In genomic region chr1:75719810-75720209, GRCh38 we compare ENCODE assay signal across 20 cellular contexts.
"Had no signal": no experiment of that assay in that cellular context is flagged by ENCODE, and none has a peak within 500 bp of the region (broad histone marks: within the 10 kb centered on the region; RNA-seq: fewer than 3 reads in every experiment).

No MANE protein-coding gene starts in this region.

- FAIRE-seq: keratinocyte had no signal

- DNase-seq: effector CD4-positive, alpha-beta T cell; foreskin melanocyte; heart left ventricle; immature natural killer cell; left cardiac atrium; left ventricle myocardium inferior; lower lobe of right lung; midbrain; psoas muscle; retina; right lobe of liver; stimulated activated CD4-positive, alpha-beta T cell treated with anti-CD3 and anti-CD28 coated beads, Interleukin-4, amount 100 ng/mL, for 1 hour; tibial artery; upper lobe of left lung; uterus had no signal

- H3K4me3 ChIP-seq: coronary artery, heart left ventricle, left ventricle myocardium inferior, lower lobe of right lung, psoas muscle, right lobe of liver, tibial artery, upper lobe of left lung, uterus had no signal

- H3K9me3 ChIP-seq: heart left ventricle, left ventricle myocardium inferior, lower lobe of right lung, neutrophil, psoas muscle, right lobe of liver, tibial artery, upper lobe of left lung, uterus had no signal

- H3K4me1 ChIP-seq: uterus had no signal

- H3K27me3 ChIP-seq: heart left ventricle, neutrophil, right lobe of liver, tibial artery, upper lobe of left lung, uterus had no signal

- H3K27ac ChIP-seq: coronary artery, heart left ventricle, left ventricle myocardium inferior, lower lobe of right lung, neutrophil, psoas muscle, right lobe of liver, tibial artery, upper lobe of left lung, uterus had no signal

- ATAC-seq: heart left ventricle; left cardiac atrium; lower lobe of right lung; natural killer cell treated with Interleukin-12 subunit alpha and Interleukin-12 subunit beta and Interleukin-15 and Interleukin-18, amount 100 ng/mL, for 72 hours; psoas muscle; right lobe of liver; stimulated activated memory B cell treated with anti-CD40 and anti-IgM and Interleukin-4, amounts not matched to agents 10 μg/mL and 1 μg/mL and 100 μg/mL, for 72 hours had no signal

- H3K36me3 ChIP-seq: heart left ventricle, left ventricle myocardium inferior, lower lobe of right lung, neutrophil, right lobe of liver, tibial artery, upper lobe of left lung, uterus had no signal
